In the genomic region with DNA sequence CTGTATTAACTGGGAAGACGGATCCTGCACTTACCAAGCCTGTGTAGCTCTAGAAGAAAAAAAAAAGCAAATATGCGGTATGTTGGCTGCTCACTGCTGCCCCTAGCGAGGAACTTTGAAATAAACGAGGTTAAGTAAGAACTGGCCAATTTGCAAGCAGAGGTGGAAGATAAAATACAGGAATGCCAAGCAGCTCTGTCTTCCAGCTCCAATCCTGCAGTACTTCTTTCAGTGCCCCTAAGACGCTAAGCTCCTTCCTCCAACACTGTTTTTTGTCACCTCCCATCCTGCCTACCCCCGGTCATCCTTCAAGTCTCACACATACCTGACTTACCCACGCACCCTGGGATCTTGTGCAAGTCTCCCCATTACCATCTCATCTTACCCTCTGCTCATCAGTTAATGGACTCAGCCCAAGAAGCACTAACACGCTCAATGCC, we compare ENCODE assay signal across 1 cellular context.
TF ChIP-seq lines count a peak whose summit lies in the region.

No MANE protein-coding gene starts in this region.

TF ChIP-seq in GM12878, 131 proteins besides CTCF, POLR2A, EP300 and RAD21 (continued from another document):
- TF ChIP-seq, protein P1, sequence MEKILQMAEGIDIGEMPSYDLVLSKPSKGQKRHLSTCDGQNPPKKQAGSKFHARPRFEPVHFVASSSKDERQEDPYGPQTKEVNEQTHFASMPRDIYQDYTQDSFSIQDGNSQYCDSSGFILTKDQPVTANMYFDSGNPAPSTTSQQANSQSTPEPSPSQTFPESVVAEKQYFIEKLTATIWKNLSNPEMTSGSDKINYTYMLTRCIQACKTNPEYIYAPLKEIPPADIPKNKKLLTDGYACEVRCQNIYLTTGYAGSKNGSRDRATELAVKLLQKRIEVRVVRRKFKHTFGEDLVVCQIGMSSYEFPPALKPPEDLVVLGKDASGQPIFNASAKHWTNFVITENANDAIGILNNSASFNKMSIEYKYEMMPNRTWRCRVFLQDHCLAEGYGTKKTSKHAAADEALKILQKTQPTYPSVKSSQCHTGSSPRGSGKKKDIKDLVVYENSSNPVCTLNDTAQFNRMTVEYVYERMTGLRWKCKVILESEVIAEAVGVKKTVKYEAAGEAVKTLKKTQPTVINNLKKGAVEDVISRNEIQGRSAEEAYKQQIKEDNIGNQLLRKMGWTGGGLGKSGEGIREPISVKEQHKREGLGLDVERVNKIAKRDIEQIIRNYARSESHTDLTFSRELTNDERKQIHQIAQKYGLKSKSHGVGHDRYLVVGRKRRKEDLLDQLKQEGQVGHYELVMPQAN (conservative IDR thresholded peaks at IDR 0.05), result peak; percentile 11
- TF ChIP-seq, protein P2, sequence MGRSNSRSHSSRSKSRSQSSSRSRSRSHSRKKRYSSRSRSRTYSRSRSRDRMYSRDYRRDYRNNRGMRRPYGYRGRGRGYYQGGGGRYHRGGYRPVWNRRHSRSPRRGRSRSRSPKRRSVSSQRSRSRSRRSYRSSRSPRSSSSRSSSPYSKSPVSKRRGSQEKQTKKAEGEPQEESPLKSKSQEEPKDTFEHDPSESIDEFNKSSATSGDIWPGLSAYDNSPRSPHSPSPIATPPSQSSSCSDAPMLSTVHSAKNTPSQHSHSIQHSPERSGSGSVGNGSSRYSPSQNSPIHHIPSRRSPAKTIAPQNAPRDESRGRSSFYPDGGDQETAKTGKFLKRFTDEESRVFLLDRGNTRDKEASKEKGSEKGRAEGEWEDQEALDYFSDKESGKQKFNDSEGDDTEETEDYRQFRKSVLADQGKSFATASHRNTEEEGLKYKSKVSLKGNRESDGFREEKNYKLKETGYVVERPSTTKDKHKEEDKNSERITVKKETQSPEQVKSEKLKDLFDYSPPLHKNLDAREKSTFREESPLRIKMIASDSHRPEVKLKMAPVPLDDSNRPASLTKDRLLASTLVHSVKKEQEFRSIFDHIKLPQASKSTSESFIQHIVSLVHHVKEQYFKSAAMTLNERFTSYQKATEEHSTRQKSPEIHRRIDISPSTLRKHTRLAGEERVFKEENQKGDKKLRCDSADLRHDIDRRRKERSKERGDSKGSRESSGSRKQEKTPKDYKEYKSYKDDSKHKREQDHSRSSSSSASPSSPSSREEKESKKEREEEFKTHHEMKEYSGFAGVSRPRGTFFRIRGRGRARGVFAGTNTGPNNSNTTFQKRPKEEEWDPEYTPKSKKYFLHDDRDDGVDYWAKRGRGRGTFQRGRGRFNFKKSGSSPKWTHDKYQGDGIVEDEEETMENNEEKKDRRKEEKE (IDR thresholded peaks at IDR 0.05), result no peak
- TF ChIP-seq SIN3A (IDR thresholded peaks at IDR 0.05; ENCODE audit: low read depth, low read length) (no peak), RFX5 (IDR thresholded peaks at IDR 0.05; ENCODE audit: low read depth, low read length) (no peak), SMC3 (IDR thresholded peaks at IDR 0.05; ENCODE audit: borderline replicate concordance, low read length) (peak; percentile 34; the same call in 1 of the 2 replicates), RUNX3 (IDR thresholded peaks at IDR 0.05; ENCODE audit: low read length) (peak; percentile 65), WRNIP1 (IDR thresholded peaks at IDR 0.05; ENCODE audit: borderline replicate concordance, low read depth, low read length) (0 out of 2 replicates have a peak, but pooled peaks have one; percentile 86), PML (IDR thresholded peaks at IDR 0.05; ENCODE audit: low read length) (no peak), BCL11A (IDR thresholded peaks at IDR 0.05; ENCODE audit: low read depth, low read length) (0 out of 2 replicates have a peak, but pooled peaks have one; percentile 8), ZNF384 (IDR thresholded peaks at IDR 0.05; ENCODE audit: borderline replicate concordance, low read depth, low read length) (peak; percentile 97)
